In genomic region chr12:106588771-106589170, GRCh38 we compare ENCODE assay signal across 11 cellular contexts. TPM values are rescaled to one million over a fixed set of nuclear protein-coding genes. Genes with fewer than 3 reads are reported as not detected.
"Had no signal": no experiment of that assay in that cellular context is flagged by ENCODE, and none has a peak within 500 bp of the region (broad histone marks: within the 10 kb centered on the region; RNA-seq: fewer than 3 reads in every experiment).

No MANE protein-coding gene starts in this region.

- H3K27ac Mint-ChIP-seq: HFFc6, IgD-negative memory B cell had no signal

- H3K4me3 ChIP-seq: GM23248, HAP-1 had no signal

- H3K9me3 ChIP-seq: HAP-1 had no signal

- H3K36me3 Mint-ChIP-seq: IgD-negative memory B cell had no signal

- DNase-seq: GM23248, GOT3, H7, HFFc6 had no signal

- H3K9me3 Mint-ChIP-seq: HFFc6, IgD-negative memory B cell had no signal

- H3K36me3 ChIP-seq: HAP-1 had no signal

- H2AFZ ChIP-seq: GM23248 had no signal

- ATAC-seq: HCT116, HepG2 had no signal

- H3K27ac ChIP-seq: GM23248, HL-60 had no signal

- H3K4me3 Mint-ChIP-seq: HFFc6, IgD-negative memory B cell had no signal

RNA-seq across cellular contexts. Expression of gene RFX4, which starts 6.0 kb away (rescaled TPM):
- total RNA-seq: GM23248, H4, HepG2, HFFc6, HT1080 had no signal
